In genomic region chr9:31519011-31519410, GRCh38 we compare ENCODE assay signal across 8 cellular contexts.
A peak's percentile ranks its signal among the peaks of the same experiment; 100 is the strongest.
DNase-seq lines count a peak whose midpoint lies in the region; ATAC-seq and TF ChIP-seq lines count a peak whose summit lies in the region.

No MANE protein-coding gene starts in this region.

- H3K4me1 Mint-ChIP-seq in Calu3 (ENCODE audit: low read depth, unreplicated experiment) = no peaks in the 10 kb centered on the region
- no peaks in the 10 kb centered on the region for H3K4me1 Mint-ChIP-seq in effector memory CD8-positive, alpha-beta T cell (ENCODE audit: low read depth in 2 of 2)

- peaks cover 8% of the 10 kb centered on the region for H3K9me3 Mint-ChIP-seq in Calu3 (ENCODE audit: low read depth, unreplicated experiment)
- no peaks in the 10 kb centered on the region for H3K9me3 Mint-ChIP-seq in effector memory CD8-positive, alpha-beta T cell

- no peak for TF ChIP-seq POLR2A in lower leg skin (IDR thresholded peaks at IDR 0.05)

- WGBS in lower leg skin, 2 donors = 86 to 90% methylated on average over 6 of the region's 6 CpGs

- H3K27ac Mint-ChIP-seq in Calu3 (ENCODE audit: unreplicated experiment) = no peak overlapping the region
- no peak overlapping the region for H3K27ac Mint-ChIP-seq in effector memory CD8-positive, alpha-beta T cell

- no TSS peak for BruUV-seq in Calu3 (replicated peaks; lab: Mats Ljungman, UMichigan)

- no peak overlapping the region for H3K4me3 ChIP-seq in lower leg skin (ENCODE audit: low read depth, poor library complexity, severe bottlenecking)

- H3K4me3 Mint-ChIP-seq in Calu3 (ENCODE audit: low read depth, unreplicated experiment) = no peak overlapping the region
- H3K4me3 Mint-ChIP-seq in effector memory CD8-positive, alpha-beta T cell = no peak overlapping the region

- CTCF ChIA-PET in Calu3 (lab: Charles Lee) = no interaction called here

- DNase-seq in Calu3 (peak; percentile 14), hepatic stellate cell (ENCODE audit: low spot score) (no peak), Kasumi-1 (lab: John Stamatoyannopoulos, UW) (no peak), lower leg skin (ENCODE audit: low spot score in 2 of 2) (no peak)
- DNase-seq in effector memory CD8-positive, alpha-beta T cell = no peak
- no peak for DNase-seq in effector CD8-positive, alpha-beta T cell (lab: John Stamatoyannopoulos, UW)

- H3K27me3 Mint-ChIP-seq in Calu3 (ENCODE audit: unreplicated experiment) = no peaks in the 10 kb centered on the region
- H3K27me3 Mint-ChIP-seq in effector memory CD8-positive, alpha-beta T cell = no peaks in the 10 kb centered on the region

- ATAC-seq in GM19035 (IDR thresholded peaks at IDR 0.05; ENCODE audit: unreplicated experiment) = peak; percentile 80
- peak; percentile 73 for ATAC-seq in HG03439 (IDR thresholded peaks at IDR 0.05; ENCODE audit: unreplicated experiment)
- peak; percentile 24 for ATAC-seq in effector memory CD8-positive, alpha-beta T cell (replicated peaks)

- TF ChIP-seq CTCF in Calu3 (IDR thresholded peaks at IDR 0.05; ENCODE audit: unreplicated experiment) = no peak
- TF ChIP-seq CTCF in lower leg skin (IDR thresholded peaks at IDR 0.05) = no peak

- H3K36me3 Mint-ChIP-seq in Calu3 (ENCODE audit: insufficient read depth, unreplicated experiment) = no peaks in the 10 kb centered on the region
- H3K36me3 Mint-ChIP-seq in effector memory CD8-positive, alpha-beta T cell (ENCODE audit: insufficient read depth) = no peaks in the 10 kb centered on the region

- intact Hi-C loops in Calu3 (cut with micrococcal nuclease; ENCODE audit: unreplicated experiment) = no loop called here
- intact Hi-C loops in lower leg skin (cut with DNase I; ENCODE audit: low total_unique reads) = no loop called here

Comparison
In these comparisons a context has a peak if more than half of its experiments do, and no peak if none do; other contexts are left out.
1. ATAC-seq: peak in every context shown above with its lines; median percentile 80 in GM19035; 73 in HG03439; 24 in effector memory CD8-positive, alpha-beta T cell.